ENCODE assay signal across 15 cellular contexts in the genomic region with DNA sequence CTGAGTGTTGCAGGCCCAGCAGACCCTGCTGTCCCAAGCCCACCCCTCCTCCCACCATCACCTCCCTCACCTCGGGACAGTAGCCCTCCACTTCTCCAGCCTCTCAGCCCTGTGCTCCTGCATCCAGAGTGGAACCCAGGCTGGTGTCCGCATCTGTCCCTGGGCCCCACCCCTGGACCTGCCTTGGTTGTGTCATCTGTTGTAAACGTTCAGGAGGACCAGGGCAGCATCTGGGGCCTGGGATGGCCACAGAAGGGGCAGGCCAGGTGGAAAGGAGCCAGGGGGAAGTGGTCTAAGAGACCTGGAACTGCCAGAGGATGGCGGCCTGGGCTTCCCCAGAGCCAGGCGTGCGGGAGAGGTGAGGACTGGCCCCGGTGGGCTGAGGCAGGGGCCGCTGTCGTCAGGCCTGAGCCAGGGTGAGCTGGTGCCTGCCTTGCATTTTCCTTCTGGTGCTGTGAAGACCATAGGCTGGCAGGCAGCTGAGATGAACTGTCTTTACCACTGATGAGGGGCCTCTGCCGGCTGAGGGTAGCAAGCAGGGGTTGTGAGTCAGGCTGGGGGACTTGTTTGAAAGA. TPM values are rescaled to one million over a fixed set of nuclear protein-coding genes. Genes with fewer than 3 reads are reported as not detected.
DNase-seq lines count a peak whose midpoint lies in the region; ATAC-seq, FAIRE-seq and TF ChIP-seq lines count a peak whose summit lies in the region.
"Had no signal": no experiment of that assay in that cellular context is flagged by ENCODE, and none has a peak within 500 bp of the region (broad histone marks: within the 10 kb centered on the region; RNA-seq: fewer than 3 reads in every experiment).

No MANE protein-coding gene starts in this region.

- WGBS in right cardiac atrium = 79% methylated on average over 10 of the region's 10 CpGs

- FAIRE-seq in kidney (lab: Jason Lieb, UNC) = no peak

- H3K9me3 ChIP-seq in right cardiac atrium (ENCODE audit: control insufficient read depth, low read length) (no peaks in the 10 kb centered on the region), kidney (ENCODE audit: control insufficient read depth in 1 of 2, low read length in 2 of 2) (no peaks in the 10 kb centered on the region), gastrocnemius medialis (no peaks in the 10 kb centered on the region)

- peak in 1 of 3 donors; percentile 44 for DNase-seq in right cardiac atrium
- DNase-seq in left ventricle myocardium superior = no peak
- no peak for DNase-seq in kidney
- no peak for DNase-seq in gastrocnemius medialis
- no peak for DNase-seq in DMS153 (lab: John Stamatoyannopoulos, UW)
- DNase-seq in head of caudate nucleus = no peak
- DNase-seq: ACHN; activated CD4-positive, CD25-positive, alpha-beta regulatory T cell treated with anti-CD3 and anti-CD28 coated beads, Interleukin-2, amount 50 U/mL, for 72 hours; activated naive CD4-positive, alpha-beta T cell treated with anti-CD3 and anti-CD28 coated beads, Interleukin-2, amount 10 ng/mL, durations not matched to agents 7 days and 5 days; GF-D8; NCI-H2081 treated with DMSO at 0.1 percent for 48 hours; NCI-H774; stimulated activated CD4-positive, alpha-beta T cell treated with anti-CD3 and anti-CD28 coated beads, Interleukin-15, amount 100 ng/mL, for 24 hours had no signal

- H3K4me1 ChIP-seq in right cardiac atrium (ENCODE audit: control insufficient read depth, insufficient read depth, low read length) (peaks cover 9% of the 10 kb centered on the region), kidney (ENCODE audit: control insufficient read depth in 1 of 2, insufficient read depth in 1 of 2, low read depth in 1 of 2, low read length in 2 of 2) (peaks cover 6 to 14% of the 10 kb centered on the region in 2 donors), gastrocnemius medialis (peaks cover 31 to 41% of the 10 kb centered on the region in 2 donors)

- H3K27ac ChIP-seq in right cardiac atrium (ENCODE audit: low read length) = peak overlapping the region; percentile 93
- peak overlapping the region; percentile 77 to 85 for H3K27ac ChIP-seq in kidney (ENCODE audit: low read depth in 2 of 2, low read length in 2 of 2)
- H3K27ac ChIP-seq in gastrocnemius medialis = peak overlapping the region; percentile 89 to 93 (median 91)

- peak overlapping the region in 1 of 2 donors; percentile 51 for H3K9ac ChIP-seq in kidney (ENCODE audit: low read length in 2 of 2)

- intact Hi-C loops in right cardiac atrium (cut with DNase I) = no loop called here
- intact Hi-C loops in left ventricle myocardium superior (cut with micrococcal nuclease) = no loop called here
- intact Hi-C loops in kidney (cut with DNase I) = no loop called here
- intact Hi-C loops in gastrocnemius medialis (cut with DNase I; ENCODE audit: low total_unique reads) = loop anchor here (5.0 kb wide), 2 partner anchors 33 to 72 kb away; partner anchors contain the start of genes MIEF1 and TAB1
- intact Hi-C loops in head of caudate nucleus (cut with DNase I) = no loop called here

- no peak for ATAC-seq in right cardiac atrium
- no peak for ATAC-seq in left ventricle myocardium superior
- no peak for ATAC-seq in gastrocnemius medialis
- no peak for ATAC-seq in GM21367 (IDR thresholded peaks at IDR 0.05; ENCODE audit: unreplicated experiment)
- no peak for ATAC-seq in GM18519 (IDR thresholded peaks at IDR 0.05; ENCODE audit: low FRiP score, unreplicated experiment)

- H3K27me3 ChIP-seq in right cardiac atrium (ENCODE audit: control insufficient read depth, insufficient read depth) (no peaks in the 10 kb centered on the region), gastrocnemius medialis (no peaks in the 10 kb centered on the region)

- in situ Hi-C loops in gastrocnemius medialis (cut with MboI; ENCODE audit: low sequenced_read_pairs in 4 of 4) = no loop called here

- no peak for TF ChIP-seq CTCF in kidney (IDR thresholded peaks at IDR 0.05; ENCODE audit: borderline replicate concordance, extremely low read depth, insufficient read depth)
- no peak for TF ChIP-seq CTCF in gastrocnemius medialis (IDR thresholded peaks at IDR 0.05 in 4 of 5, conservative IDR thresholded peaks at IDR 0.05 in 1 of 5)

- H3K4me3 ChIP-seq in right cardiac atrium (ENCODE audit: low read length) (no peak overlapping the region), kidney (ENCODE audit: low read length in 2 of 2) (no peak overlapping the region), gastrocnemius medialis (no peak overlapping the region)

- TF ChIP-seq POLR2A in gastrocnemius medialis (IDR thresholded peaks at IDR 0.05) = no peak

- H3K36me3 ChIP-seq in kidney (ENCODE audit: control insufficient read depth in 1 of 2, insufficient read depth in 2 of 2, low read length in 2 of 2) (peaks cover 14 to 33% of the 10 kb centered on the region in 2 donors), gastrocnemius medialis (peaks cover 0 to 51% of the 10 kb centered on the region in 2 donors)

RNA-seq across cellular contexts. Expression of gene MGAT3, which starts 26.1 kb away (rescaled TPM):
- total RNA-seq in right cardiac atrium (10 to 100 TPM in 1 of 4 donors, 1 to 10 TPM in 3; 7.3 to 11.6 (median 9.6) TPM), left ventricle myocardium superior (6.3 TPM), kidney (5.4 TPM), gastrocnemius medialis (1 to 10 TPM in 1 of 4 donors, under 1 TPM in 3; 0.55 to 1.0 (median 0.59) TPM)
- polyA plus RNA-seq in right cardiac atrium (8.7 TPM), kidney (ENCODE audit: insufficient read depth, low read depth, low replicate concordance) (2.7 TPM)

RNA-seq across cellular contexts. Expression of gene TAB1, which starts 31.1 kb away (rescaled TPM):
- 10 to 100 TPM; 14.9 to 18.7 (median 17.3) TPM for total RNA-seq in right cardiac atrium
- polyA plus RNA-seq in right cardiac atrium = 16.2 TPM
- total RNA-seq in left ventricle myocardium superior = 18.4 TPM
- total RNA-seq in kidney = 30.9 TPM
- polyA plus RNA-seq in kidney (ENCODE audit: insufficient read depth, low read depth, low replicate concordance) = 14.4 TPM
- total RNA-seq in gastrocnemius medialis = 10 to 100 TPM; 13.3 to 16.3 (median 14.8) TPM
